In genomic region chr6:158853072-158853871, GRCh38 we compare ENCODE assay signal across 1 cellular context.
TF ChIP-seq lines count a peak whose summit lies in the region.

No MANE protein-coding gene starts in this region.

TF ChIP-seq in GM12878, 131 proteins besides CTCF, POLR2A, EP300 and RAD21 (continued from another document and continues in another):
- TF ChIP-seq CEBPZ (IDR thresholded peaks at IDR 0.05; ENCODE audit: low read depth, low read length) = no peak
- no peak for TF ChIP-seq FOXM1 (IDR thresholded peaks at IDR 0.05; ENCODE audit: low read depth, low read length)
- no peak for TF ChIP-seq E4F1 (IDR thresholded peaks at IDR 0.05; ENCODE audit: borderline replicate concordance, partially characterized antibody)
- no peak for TF ChIP-seq CBX3 (IDR thresholded peaks at IDR 0.05; ENCODE audit: borderline replicate concordance, low read depth)
- no peak for TF ChIP-seq LARP7 (IDR thresholded peaks at IDR 0.05)
- no peak for TF ChIP-seq USF1 (IDR thresholded peaks at IDR 0.05; ENCODE audit: borderline replicate concordance, extremely low read length, insufficient read depth, low read depth, low read length)
- TF ChIP-seq NFIC (IDR thresholded peaks at IDR 0.05; ENCODE audit: low read depth, low read length) = no peak
- no peak for TF ChIP-seq CHD4 (IDR thresholded peaks at IDR 0.05)
- no peak for TF ChIP-seq HSF1 (IDR thresholded peaks at IDR 0.05; ENCODE audit: low read depth, low read length)
- TF ChIP-seq SP1 (IDR thresholded peaks at IDR 0.05; ENCODE audit: low read depth, low read length) = peak; percentile 21
- TF ChIP-seq ZNF687 (IDR thresholded peaks at IDR 0.05) = peak; percentile 71
- TF ChIP-seq DPF2 (IDR thresholded peaks at IDR 0.05) = peak; percentile 47; the same call in 1 of the 2 replicates
- TF ChIP-seq TCF3 (IDR thresholded peaks at IDR 0.05; ENCODE audit: borderline replicate concordance, insufficient read depth, low read depth, low read length) = no peak
- TF ChIP-seq NBN (IDR thresholded peaks at IDR 0.05) = 0 out of 2 replicates have a peak, but pooled peaks have one; percentile 71
- peak; percentile 23 for TF ChIP-seq MEF2B (IDR thresholded peaks at IDR 0.05; ENCODE audit: partially characterized antibody, poor library complexity, severe bottlenecking)
- TF ChIP-seq FOXK2 (IDR thresholded peaks at IDR 0.05) = no peak; the same call in 1 of the 2 replicates
- no peak for TF ChIP-seq SUZ12 (IDR thresholded peaks at IDR 0.05; ENCODE audit: unreplicated experiment)
- no peak for TF ChIP-seq PRDM15 (CRISPR knock-in tag; IDR thresholded peaks at IDR 0.05)
- peak; percentile 45 for TF ChIP-seq NR2C2 (IDR thresholded peaks at IDR 0.05; ENCODE audit: borderline replicate concordance, control insufficient read depth, insufficient read length, low read depth)
- TF ChIP-seq CHD1 (IDR thresholded peaks at IDR 0.05; ENCODE audit: low read depth, low read length) = no peak
- TF ChIP-seq KLF5 (IDR thresholded peaks at IDR 0.05; ENCODE audit: partially characterized antibody) = no peak
- TF ChIP-seq BCL11A (IDR thresholded peaks at IDR 0.05; ENCODE audit: low read depth, low read length) = peak; percentile 41; the same call in 1 of the 2 replicates
- peak; percentile 30; the same call in 1 of the 2 replicates for TF ChIP-seq CREM (IDR thresholded peaks at IDR 0.05; ENCODE audit: low read depth)
- TF ChIP-seq MTA2 (IDR thresholded peaks at IDR 0.05; ENCODE audit: low read depth) = peak; percentile 63; the same call in 1 of the 2 replicates
- peak; percentile 71 for TF ChIP-seq SPI1 (IDR thresholded peaks at IDR 0.05; ENCODE audit: borderline replicate concordance, insufficient read depth, low read depth, low read length)
- no peak; the same call in 1 of the 2 replicates for TF ChIP-seq ZBTB40 (IDR thresholded peaks at IDR 0.05; ENCODE audit: borderline replicate concordance)
- peak; percentile 38; the same call in 1 of the 2 replicates for TF ChIP-seq JUNB (IDR thresholded peaks at IDR 0.05)
- peak; percentile 21; the same call in 1 of the 2 replicates for TF ChIP-seq MAX (IDR thresholded peaks at IDR 0.05; ENCODE audit: low read depth, low read length)
- 0 out of 2 replicates have a peak, but pooled peaks have one; percentile 8 for TF ChIP-seq SMC3 (IDR thresholded peaks at IDR 0.05; ENCODE audit: borderline replicate concordance, low read length)
- TF ChIP-seq EED (IDR thresholded peaks at IDR 0.05; ENCODE audit: low read depth) = peak; percentile 62
- TF ChIP-seq KAT2A (conservative IDR thresholded peaks at IDR 0.05; ENCODE audit: control insufficient read depth, low read depth, low read length) = no peak
- TF ChIP-seq PAX8 (IDR thresholded peaks at IDR 0.05) = no peak
- TF ChIP-seq RUNX3 (IDR thresholded peaks at IDR 0.05; ENCODE audit: low read length) = peak; percentile 48; the same call in 1 of the 2 replicates
- TF ChIP-seq PKNOX1 (IDR thresholded peaks at IDR 0.05) = 0 out of 2 replicates have a peak, but pooled peaks have one; percentile 11
- no peak for TF ChIP-seq RCOR1 (conservative IDR thresholded peaks at IDR 0.05; ENCODE audit: low read depth, low read length)
